ENCODE assay signal across 8 cellular contexts in the genomic region with DNA sequence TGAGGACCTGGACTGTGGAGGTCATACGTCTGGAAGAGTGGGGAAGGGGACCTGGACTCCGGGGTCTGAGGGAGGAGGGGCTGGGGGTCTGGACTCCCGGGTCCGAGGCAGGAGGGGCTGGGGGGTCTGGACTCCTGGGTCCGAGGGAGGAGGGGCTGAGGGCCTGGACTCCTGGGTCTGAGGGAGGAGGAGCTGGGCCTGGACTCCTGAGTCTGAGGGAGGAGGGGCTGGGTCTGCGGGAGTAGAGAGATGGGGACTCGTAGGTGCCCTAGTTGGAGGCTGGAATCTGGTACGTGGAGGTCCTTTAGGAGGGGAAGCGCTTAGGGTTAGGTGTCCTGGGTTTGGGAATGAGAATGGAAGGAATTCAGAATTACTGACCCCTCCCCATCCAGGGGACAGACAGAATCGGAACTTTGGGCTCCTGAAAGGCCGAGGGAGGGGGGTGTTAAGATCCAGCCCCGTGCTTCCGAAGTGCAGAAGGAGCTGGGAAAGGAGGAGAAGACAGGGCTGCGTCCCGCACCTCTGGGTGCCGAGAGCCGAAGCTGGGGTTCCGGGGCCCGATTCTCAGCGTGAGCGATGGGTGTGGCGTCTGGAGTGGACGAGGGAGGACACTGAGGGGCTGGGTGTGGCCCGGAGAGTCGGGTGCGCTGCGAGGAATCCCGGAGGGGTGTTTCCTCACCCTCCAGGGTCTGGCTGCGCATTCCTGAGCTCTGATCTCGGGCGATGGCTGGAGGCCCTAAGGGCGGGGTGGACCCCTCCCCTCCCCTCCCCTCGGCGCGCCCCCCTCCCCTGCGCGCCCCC. TPM values are rescaled to one million over a fixed set of nuclear protein-coding genes. Genes with fewer than 3 reads are reported as not detected.
A peak's percentile ranks its signal among the peaks of the same experiment; 100 is the strongest.
DNase-seq lines count a peak whose midpoint lies in the region; ATAC-seq and TF ChIP-seq lines count a peak whose summit lies in the region.

No MANE protein-coding gene starts in this region.

- peaks cover 13 to 26% (median 25%) of the 10 kb centered on the region in 3 donors for H3K4me1 Mint-ChIP-seq in IgD-negative memory B cell
- H3K4me1 Mint-ChIP-seq in activated T-helper 1 cell treated with anti-CD3 and anti-CD28 coated beads, Interleukin-12 subunit alpha, Interleukin-12 subunit beta, Interleukin-2, Interleukin-4 antibody, amounts not matched to agents 30 ng/mL and 10 ng/mL and 1 ng/mL, durations not matched to agents 14 hours and 24 hours and 36 hours (ENCODE audit: low read depth) = peaks cover 43% of the 10 kb centered on the region
- H3K4me1 Mint-ChIP-seq in nephron progenitor cell = peaks cover 43% of the 10 kb centered on the region

- intact Hi-C loops in activated T-helper 1 cell treated with anti-CD3 and anti-CD28 coated beads, Interleukin-12 subunit alpha, Interleukin-12 subunit beta, Interleukin-2, Interleukin-4 antibody, amounts not matched to agents 30 ng/mL and 10 ng/mL and 1 ng/mL, durations not matched to agents 14 hours and 24 hours and 36 hours (cut with micrococcal nuclease) = loop anchor here (5.0 to 10.0 kb wide), 7 partner anchors 234 to 1729 kb away; a partner anchor contains a TSS

- no peak for ATAC-seq in HG02852 (IDR thresholded peaks at IDR 0.05; ENCODE audit: unreplicated experiment)

- H3K4me3 Mint-ChIP-seq in IgD-negative memory B cell (peak overlapping the region; percentile 86 to 98 (median 92)), nephron progenitor cell (peak overlapping the region; percentile 99)
- H3K4me3 Mint-ChIP-seq in activated T-helper 1 cell treated with anti-CD3 and anti-CD28 coated beads, Interleukin-12 subunit alpha, Interleukin-12 subunit beta, Interleukin-2, Interleukin-4 antibody, amounts not matched to agents 30 ng/mL and 10 ng/mL and 1 ng/mL, durations not matched to agents 14 hours and 24 hours and 36 hours = peak overlapping the region; percentile 94

- peak; percentile 87 for DNase-seq in CD1c-positive myeloid dendritic cell (ENCODE audit: extremely low spot score)
- peak; percentile 38 for DNase-seq in activated T-helper 1 cell treated with anti-CD3 and anti-CD28 coated beads, Interleukin-12 subunit alpha, Interleukin-12 subunit beta, Interleukin-2, Interleukin-4 antibody, amounts not matched to agents 30 ng/mL and 10 ng/mL and 1 ng/mL, durations not matched to agents 14 hours and 24 hours and 36 hours (ENCODE audit: low spot score)
- peak; percentile 61 for DNase-seq in fibroblast of the aortic adventitia (ENCODE audit: low read depth)
- peak; percentile 55 for DNase-seq in nephron progenitor cell
- DNase-seq in NCI-H510A (lab: John Stamatoyannopoulos, UW) = no peak
- DNase-seq in NCI-H2171 (lab: John Stamatoyannopoulos, UW) = no peak

- H3K27ac Mint-ChIP-seq in IgD-negative memory B cell = peak overlapping the region; percentile 93 to 100 (median 98)
- H3K27ac Mint-ChIP-seq in activated T-helper 1 cell treated with anti-CD3 and anti-CD28 coated beads, Interleukin-12 subunit alpha, Interleukin-12 subunit beta, Interleukin-2, Interleukin-4 antibody, amounts not matched to agents 30 ng/mL and 10 ng/mL and 1 ng/mL, durations not matched to agents 14 hours and 24 hours and 36 hours = peak overlapping the region; percentile 89
- H3K27ac Mint-ChIP-seq in nephron progenitor cell = peak overlapping the region; percentile 99

- TF ChIP-seq CTCF in fibroblast of the aortic adventitia (IDR thresholded peaks at IDR 0.05; ENCODE audit: insufficient read depth, low read length) (no peak), nephron progenitor cell (IDR thresholded peaks at IDR 0.05) (no peak)

- H3K9me3 Mint-ChIP-seq in IgD-negative memory B cell (no peaks in the 10 kb centered on the region), nephron progenitor cell (no peaks in the 10 kb centered on the region)
- H3K9me3 Mint-ChIP-seq in activated T-helper 1 cell treated with anti-CD3 and anti-CD28 coated beads, Interleukin-12 subunit alpha, Interleukin-12 subunit beta, Interleukin-2, Interleukin-4 antibody, amounts not matched to agents 30 ng/mL and 10 ng/mL and 1 ng/mL, durations not matched to agents 14 hours and 24 hours and 36 hours = no peaks in the 10 kb centered on the region

- H3K27me3 Mint-ChIP-seq in IgD-negative memory B cell (peaks cover 1% of the 10 kb centered on the region), nephron progenitor cell (ENCODE audit: low read depth, poor library complexity) (no peaks in the 10 kb centered on the region)
- H3K27me3 Mint-ChIP-seq in activated T-helper 1 cell treated with anti-CD3 and anti-CD28 coated beads, Interleukin-12 subunit alpha, Interleukin-12 subunit beta, Interleukin-2, Interleukin-4 antibody, amounts not matched to agents 30 ng/mL and 10 ng/mL and 1 ng/mL, durations not matched to agents 14 hours and 24 hours and 36 hours (ENCODE audit: insufficient read depth) = peaks cover under 1% of the 10 kb centered on the region

- peak overlapping the region; percentile 96 for H3K4me3 ChIP-seq in fibroblast of the aortic adventitia (ENCODE audit: low read depth, low read length)

- H3K36me3 Mint-ChIP-seq in IgD-negative memory B cell = peaks cover 6% of the 10 kb centered on the region
- H3K36me3 Mint-ChIP-seq in activated T-helper 1 cell treated with anti-CD3 and anti-CD28 coated beads, Interleukin-12 subunit alpha, Interleukin-12 subunit beta, Interleukin-2, Interleukin-4 antibody, amounts not matched to agents 30 ng/mL and 10 ng/mL and 1 ng/mL, durations not matched to agents 14 hours and 24 hours and 36 hours (ENCODE audit: low read depth) = peaks cover 13% of the 10 kb centered on the region
- H3K36me3 Mint-ChIP-seq in nephron progenitor cell (ENCODE audit: low read depth) = peaks cover 15% of the 10 kb centered on the region

RNA-seq across cellular contexts. Expression of a gene that starts 0.6 kb away (rescaled TPM):
- polyA plus RNA-seq in IgD-negative memory B cell = 47.0 TPM
- 58.8 and 63.1 TPM in 2 replicates for total RNA-seq in activated T-helper 1 cell treated with anti-CD3 and anti-CD28 coated beads, Interleukin-12 subunit alpha, Interleukin-12 subunit beta, Interleukin-2, Interleukin-4 antibody, amounts not matched to agents 30 ng/mL and 10 ng/mL and 1 ng/mL, durations not matched to agents 14 hours and 24 hours and 36 hours
- total RNA-seq in fibroblast of the aortic adventitia (ENCODE audit: low replicate concordance) = 6.8 and 30.2 TPM in 2 replicates

RNA-seq across cellular contexts. Expression of a gene that starts 13.7 kb away (rescaled TPM):
- polyA plus RNA-seq in IgD-negative memory B cell = not detected
- not detected in 2 replicates for total RNA-seq in activated T-helper 1 cell treated with anti-CD3 and anti-CD28 coated beads, Interleukin-12 subunit alpha, Interleukin-12 subunit beta, Interleukin-2, Interleukin-4 antibody, amounts not matched to agents 30 ng/mL and 10 ng/mL and 1 ng/mL, durations not matched to agents 14 hours and 24 hours and 36 hours
- total RNA-seq in fibroblast of the aortic adventitia (ENCODE audit: low replicate concordance) = not detected in 2 replicates

RNA-seq across cellular contexts. Expression of a gene that starts 40.8 kb away (rescaled TPM):
- not detected for polyA plus RNA-seq in IgD-negative memory B cell
- total RNA-seq in activated T-helper 1 cell treated with anti-CD3 and anti-CD28 coated beads, Interleukin-12 subunit alpha, Interleukin-12 subunit beta, Interleukin-2, Interleukin-4 antibody, amounts not matched to agents 30 ng/mL and 10 ng/mL and 1 ng/mL, durations not matched to agents 14 hours and 24 hours and 36 hours = not detected in 2 replicates
- total RNA-seq in fibroblast of the aortic adventitia (ENCODE audit: low replicate concordance) = 0.57 and 1.9 TPM in 2 replicates

RNA-seq across cellular contexts. Expression of a gene that starts 44.2 kb away (rescaled TPM):
- polyA plus RNA-seq in IgD-negative memory B cell = 0.15 TPM
- total RNA-seq in activated T-helper 1 cell treated with anti-CD3 and anti-CD28 coated beads, Interleukin-12 subunit alpha, Interleukin-12 subunit beta, Interleukin-2, Interleukin-4 antibody, amounts not matched to agents 30 ng/mL and 10 ng/mL and 1 ng/mL, durations not matched to agents 14 hours and 24 hours and 36 hours = not detected in 2 replicates
- not detected in 2 replicates for total RNA-seq in fibroblast of the aortic adventitia (ENCODE audit: low replicate concordance)

Comparison
In these comparisons a context has a peak if more than half of its experiments do, and no peak if none do; other contexts are left out.
1. DNase-seq: peak in CD1c-positive myeloid dendritic cell (single experiment), activated T-helper 1 cell treated with anti-CD3 and anti-CD28 coated beads, Interleukin-12 subunit alpha, Interleukin-12 subunit beta, Interleukin-2, Interleukin-4 antibody, amounts not matched to agents 30 ng/mL and 10 ng/mL and 1 ng/mL, durations not matched to agents 14 hours and 24 hours and 36 hours (single experiment), fibroblast of the aortic adventitia (single experiment) and nephron progenitor cell (single experiment); none in NCI-H510A (single experiment) and NCI-H2171 (single experiment).
2. Peak in every context shown above with its lines, with median percentiles within 50 percentile points of each other: H3K27ac Mint-ChIP-seq and H3K4me3 Mint-ChIP-seq.